In the genomic region with DNA sequence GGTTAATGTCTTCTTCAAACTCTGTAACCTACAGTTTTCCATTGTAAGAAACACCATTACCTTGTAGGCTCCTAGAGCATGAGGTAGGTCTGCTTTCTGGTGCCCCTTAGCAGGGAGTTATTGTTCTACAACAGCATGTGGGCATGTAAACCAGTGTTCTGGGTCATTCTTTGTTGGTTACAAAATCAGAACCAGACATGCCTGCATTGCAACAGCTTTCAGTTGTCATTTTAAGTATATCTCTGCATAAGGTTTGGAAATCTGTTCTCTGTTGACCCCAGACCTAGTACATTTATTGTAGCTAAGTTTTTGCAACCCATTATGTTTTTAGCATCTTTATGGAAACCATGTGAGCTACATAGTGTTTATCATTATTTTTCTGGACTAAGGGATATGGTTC, we compare ENCODE assay signal across 15 cellular contexts.
"Had no signal": no experiment of that assay in that cellular context is flagged by ENCODE, and none has a peak within 500 bp of the region (broad histone marks: within the 10 kb centered on the region; RNA-seq: fewer than 3 reads in every experiment).

No MANE protein-coding gene starts in this region.

- H3K27ac ChIP-seq: left lung, upper lobe of left lung had no signal

- H3K4me1 Mint-ChIP-seq: activated CD4-positive, alpha-beta T cell treated with anti-CD3 and anti-CD28 coated beads, Interleukin-2, amount 10 ng/mL, durations not matched to agents 24 days and 14 days had no signal

- H3K4me2 ChIP-seq: smooth muscle cell had no signal

- ATAC-seq: left lung; naive thymus-derived CD4-positive, alpha-beta T cell; stimulated activated naive CD8-positive, alpha-beta T cell treated with anti-CD3 and anti-CD28 coated beads, Interleukin-15, Interleukin-2, amounts not matched to agents 100 U/mL and 50 U/mL, for 24 hours had no signal

- H3K9me3 ChIP-seq: breast epithelium, left lung, upper lobe of left lung had no signal

- H3K27ac Mint-ChIP-seq: activated CD4-positive, alpha-beta T cell treated with anti-CD3 and anti-CD28 coated beads, Interleukin-2, amount 10 ng/mL, durations not matched to agents 24 days and 14 days; activated naive CD8-positive, alpha-beta T cell treated with anti-CD3 and anti-CD28 coated beads for 36 hours had no signal

- H3K4me3 Mint-ChIP-seq: activated CD4-positive, alpha-beta T cell treated with anti-CD3 and anti-CD28 coated beads, Interleukin-2, amount 10 ng/mL, durations not matched to agents 24 days and 14 days; activated naive CD8-positive, alpha-beta T cell treated with anti-CD3 and anti-CD28 coated beads for 36 hours had no signal

- H3K9me3 Mint-ChIP-seq: activated CD4-positive, alpha-beta T cell treated with anti-CD3 and anti-CD28 coated beads, Interleukin-2, amount 10 ng/mL, durations not matched to agents 24 days and 14 days; activated naive CD8-positive, alpha-beta T cell treated with anti-CD3 and anti-CD28 coated beads for 36 hours; naive thymus-derived CD4-positive, alpha-beta T cell had no signal

- DNase-seq: activated CD4-positive, alpha-beta T cell treated with anti-CD3 and anti-CD28 coated beads, Interleukin-2, amount 10 ng/mL, durations not matched to agents 24 days and 14 days; activated CD4-positive, CD25-positive, alpha-beta regulatory T cell; activated CD8-positive, alpha-beta memory T cell treated with anti-CD3 and anti-CD28 coated beads, Interleukin-2, amount 50 U/mL, for 48 hours; activated gamma-delta T cell treated with Interleukin-2 at 50 U/mL for 16 hours; activated naive CD8-positive, alpha-beta T cell treated with anti-CD3 and anti-CD28 coated beads for 36 hours; anterior cingulate cortex; hippocampal formation; left lung; mammary epithelial cell; naive thymus-derived CD4-positive, alpha-beta T cell; stimulated activated naive CD8-positive, alpha-beta T cell treated with anti-CD3 and anti-CD28 coated beads, Interleukin-15, Interleukin-2, amounts not matched to agents 100 U/mL and 50 U/mL, for 24 hours; T-helper 2 cell; upper lobe of left lung had no signal

- H3K4me3 ChIP-seq: breast epithelium, left lung, smooth muscle cell, upper lobe of left lung had no signal

- H3K27me3 ChIP-seq: breast epithelium, left lung, upper lobe of left lung had no signal

- H3K27me3 Mint-ChIP-seq: activated naive CD8-positive, alpha-beta T cell treated with anti-CD3 and anti-CD28 coated beads for 36 hours had no signal

- H3K36me3 ChIP-seq: breast epithelium had no signal
